14 cellular contexts compared by ENCODE assay signal in the genomic region with DNA sequence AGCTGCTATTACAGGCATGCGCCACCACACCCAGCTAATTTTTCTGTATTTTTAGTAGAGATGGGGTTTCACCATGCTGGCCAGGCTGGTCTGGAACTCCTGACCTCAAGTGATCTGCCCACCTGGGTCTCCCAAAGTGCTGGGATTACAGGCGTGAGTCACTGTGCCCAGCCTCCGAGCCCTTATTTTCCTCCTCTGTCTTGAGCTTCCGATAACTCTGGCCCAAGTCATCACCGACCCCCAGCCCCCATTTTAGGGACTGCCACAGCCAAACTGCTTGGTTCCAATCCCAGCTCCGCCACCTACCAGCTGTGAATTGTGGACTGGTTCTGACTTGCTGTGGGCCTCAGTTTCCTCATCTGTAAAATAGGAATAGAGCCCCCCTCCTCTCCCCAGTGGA. TPM values are rescaled to one million over a fixed set of nuclear protein-coding genes. Genes with fewer than 3 reads are reported as not detected.
DNase-seq lines count a peak whose midpoint lies in the region; ATAC-seq and TF ChIP-seq lines count a peak whose summit lies in the region.
"Not testable (repeated sequence)": the region's sequence is repeated elsewhere in the genome, so short reads cannot be mapped to it uniquely, and the experiment has no call there.
"Had no signal": no experiment of that assay in that cellular context is flagged by ENCODE, and none has a peak within 500 bp of the region (broad histone marks: within the 10 kb centered on the region; RNA-seq: fewer than 3 reads in every experiment).

No MANE protein-coding gene starts in this region.

- peak overlapping the region; percentile 18 for H3K4me3 ChIP-seq in MG63
- peak overlapping the region in 1 of 2 donors; percentile 29 for H3K4me3 ChIP-seq in ascending aorta
- not testable (repeated sequence) for H3K4me3 ChIP-seq in right cardiac atrium (ENCODE audit: low read length); neural progenitor cell; transverse colon
- peak overlapping the region; percentile 14 for H3K4me3 ChIP-seq in skeletal muscle satellite cell (ENCODE audit: low read length)

- not testable (repeated sequence) for H3K27me3 ChIP-seq in MG63; ascending aorta; right cardiac atrium (ENCODE audit: control insufficient read depth, insufficient read depth); neural progenitor cell; skeletal muscle satellite cell (ENCODE audit: control insufficient read depth, insufficient read depth, low read length); transverse colon

- not testable (repeated sequence) for H3K9me3 ChIP-seq in MG63; ascending aorta; right cardiac atrium (ENCODE audit: control insufficient read depth, low read length); neural progenitor cell (ENCODE audit: low read depth); skeletal muscle satellite cell (replicated peaks; ENCODE audit: low read length); transverse colon

- H3K4me3 Mint-ChIP-seq in neural progenitor cell, result not testable (repeated sequence)

- WGBS in right cardiac atrium, result 95% methylated on average over 6 of the region's 6 CpGs
- WGBS in transverse colon (ENCODE audit: low coverage in 1 of 2), 2 donors, result 94% methylated on average over 6 of the region's 6 CpGs; no CpG with 5 or more reads in 1 of the 2 donors

- not testable (repeated sequence) for TF ChIP-seq POLR2A in transverse colon (IDR thresholded peaks at IDR 0.05)

- not testable (repeated sequence) for H3K79me2 ChIP-seq in neural progenitor cell (ENCODE audit: low read depth)

- H3K4me1 ChIP-seq in ascending aorta (peaks cover 13 to 36% of the 10 kb centered on the region in 2 donors), neural progenitor cell (peaks cover 21% of the 10 kb centered on the region), skeletal muscle satellite cell (ENCODE audit: control insufficient read depth, insufficient read depth, low read length) (peaks cover 38% of the 10 kb centered on the region), transverse colon (peaks cover 3 to 13% (median 8%) of the 10 kb centered on the region in 4 donors)
- not testable (repeated sequence) for H3K4me1 ChIP-seq in right cardiac atrium (ENCODE audit: control insufficient read depth, insufficient read depth, low read length)

- ATAC-seq in right cardiac atrium, result not testable (repeated sequence)

- peak overlapping the region; percentile 67 for H2AFZ ChIP-seq in neural progenitor cell (replicated peaks)

- H3K9ac ChIP-seq in neural progenitor cell, result not testable (repeated sequence)
- peak overlapping the region; percentile 72 for H3K9ac ChIP-seq in skeletal muscle satellite cell (ENCODE audit: low read depth, low read length)

- H3K4me2 ChIP-seq in neural progenitor cell, result not testable (repeated sequence)
- peak overlapping the region; percentile 56 for H3K4me2 ChIP-seq in skeletal muscle satellite cell (ENCODE audit: low read length)

- not testable (repeated sequence) for H4K20me1 ChIP-seq in neural progenitor cell (ENCODE audit: low read depth)

- H3K9me3 Mint-ChIP-seq in neural progenitor cell, result not testable (repeated sequence)

- TF ChIP-seq EP300 in transverse colon (IDR thresholded peaks at IDR 0.05; ENCODE audit: low read depth), result not testable (repeated sequence)

- H3K4me1 Mint-ChIP-seq in neural progenitor cell, result peaks cover 40% of the 10 kb centered on the region

- H3F3A ChIP-seq in neural progenitor cell (ENCODE audit: low read depth), result peaks cover 24% of the 10 kb centered on the region

- in situ Hi-C loops in transverse colon (cut with MboI; ENCODE audit: low pct_ligation_motif_present in 1 of 4, low pct_unique_long_range_greater_than_20kb in 1 of 4, low sequenced_read_pairs in 3 of 4), result not testable (repeated sequence)

- DNase-seq in MG63; ascending aorta (ENCODE audit: low spot score in 2 of 2); epithelial cell of prostate (ENCODE audit: low read depth, low spot score); neural progenitor cell (ENCODE audit: low spot score); transverse colon: not testable (repeated sequence)
- DNase-seq in right cardiac atrium, result peak in 1 of 3 donors; percentile 28

- peaks cover 23% of the 10 kb centered on the region for H3K27me3 Mint-ChIP-seq in neural progenitor cell (ENCODE audit: insufficient read depth, low read depth)

- H3K27ac Mint-ChIP-seq in neural progenitor cell, result peak overlapping the region; percentile 33

- not testable (repeated sequence) for H3K36me3 ChIP-seq in MG63; ascending aorta; neural progenitor cell; skeletal muscle satellite cell (ENCODE audit: insufficient read depth, low read length); transverse colon

- intact Hi-C loops in ascending aorta (cut with DNase I), result loop anchor here (2.0 to 10.0 kb wide), 4 partner anchors 83 to 489 kb away; a partner anchor contains a TSS
- intact Hi-C loops in right cardiac atrium (cut with DNase I), result loop anchor here in 2 of 4 donors (5.0 to 10.0 kb wide), 2 partner anchors 39 to 51 kb away; no protein-coding TSS in a partner anchor
- intact Hi-C loops in transverse colon (cut with DNase I; ENCODE audit: low total_unique reads), result not testable (repeated sequence)

- not testable (repeated sequence) for TF ChIP-seq CTCF in ascending aorta (IDR thresholded peaks at IDR 0.05); neural progenitor cell (IDR thresholded peaks at IDR 0.05); transverse colon (IDR thresholded peaks at IDR 0.05)

- H3K36me3 Mint-ChIP-seq in neural progenitor cell, result not testable (repeated sequence)

- peak overlapping the region; percentile 82 to 91 for H3K27ac ChIP-seq in ascending aorta
- peak overlapping the region; percentile 24 for H3K27ac ChIP-seq in epithelial cell of prostate
- H3K27ac ChIP-seq in right cardiac atrium (ENCODE audit: low read length), result peak overlapping the region; percentile 54
- not testable (repeated sequence) for H3K27ac ChIP-seq in neural progenitor cell
- peak overlapping the region; percentile 24 to 63 (median 46) for H3K27ac ChIP-seq in transverse colon

RNA-seq across cellular contexts. Expression of a gene that starts 11.2 kb away (rescaled TPM):
- total RNA-seq in MG63 (2014; rRNA removed; shearing (Covaris generic); ENCODE audit: low replicate concordance), result 0.72 TPM in 1 of 2 replicates, not detected in the other
- total RNA-seq in ascending aorta (not detected), right cardiac atrium (not detected), neural progenitor cell (ENCODE audit: low replicate concordance) (0.43 TPM in 1 of 2 replicates, not detected in the other), transverse colon (under 1 TPM in 1 of 4 donors, not detected in 3; 0.79 TPM)
- 0.09 TPM for polyA plus RNA-seq in right cardiac atrium
- total RNA-seq in skeletal muscle satellite cell (2012; rRNA removed), result not detected in 2 replicates
- total RNA-seq: activated CD4-positive, alpha-beta memory T cell treated with anti-CD3 and anti-CD28 coated beads, Interleukin-2, amount 10 ng/mL, durations not matched to agents 7 days and 5 days; Calu3; cardiac muscle cell; endodermal cell; H4; kidney epithelial cell; T-helper 2 cell treated with Interferon-gamma antibody and Interleukin-4, amounts not matched to agents 100 ng/mL and 5 ng/mL, for 36 hours had no signal
- polyA plus RNA-seq: cardiac muscle cell had no signal
